ENCODE assay signal across 1 cellular context in the genomic region with DNA sequence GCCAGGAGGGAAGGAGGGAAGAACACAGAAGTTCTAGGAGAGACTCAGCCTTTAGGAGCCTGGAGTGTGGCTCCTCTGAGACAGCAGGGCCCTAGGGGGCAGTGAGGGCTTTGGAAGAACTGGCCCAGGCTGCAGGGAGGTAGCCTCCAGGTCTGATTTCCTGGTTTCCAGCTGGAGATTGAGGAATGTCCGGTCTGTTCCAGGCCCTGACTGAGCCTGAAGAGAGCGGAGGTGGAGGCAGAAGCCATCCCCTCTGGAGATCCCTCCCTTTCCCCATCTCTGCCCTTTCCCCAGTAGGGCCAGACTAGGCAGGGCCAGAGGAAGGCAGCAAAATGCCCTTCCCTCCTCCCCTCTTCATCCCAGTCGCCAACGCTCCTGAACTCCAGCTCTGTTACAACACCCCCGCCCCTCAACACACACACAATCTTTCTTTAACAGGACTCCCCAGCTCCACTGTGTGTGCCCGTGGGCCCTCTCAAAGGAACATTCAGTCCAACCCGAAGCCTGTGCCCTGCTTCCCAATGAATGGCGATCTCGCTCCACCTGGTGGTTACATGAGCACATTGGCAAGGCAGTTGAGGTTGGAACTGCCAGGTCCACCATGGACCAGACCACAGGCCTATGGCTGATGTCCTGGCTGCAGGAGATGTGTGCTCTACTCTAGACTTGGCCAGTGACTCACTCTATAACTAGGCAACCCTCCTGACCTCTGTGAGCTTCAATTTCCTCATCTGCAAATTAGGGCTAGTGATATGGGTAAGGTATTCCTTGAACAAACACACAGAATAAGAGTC.
A peak's percentile ranks its signal among the peaks of the same experiment; 100 is the strongest.
TF ChIP-seq lines count a peak whose summit lies in the region.

No MANE protein-coding gene starts in this region.

TF ChIP-seq in GM23338, 12 proteins besides CTCF, POLR2A, EP300 and RAD21 (continued from another document):
- TF ChIP-seq, protein P1, sequence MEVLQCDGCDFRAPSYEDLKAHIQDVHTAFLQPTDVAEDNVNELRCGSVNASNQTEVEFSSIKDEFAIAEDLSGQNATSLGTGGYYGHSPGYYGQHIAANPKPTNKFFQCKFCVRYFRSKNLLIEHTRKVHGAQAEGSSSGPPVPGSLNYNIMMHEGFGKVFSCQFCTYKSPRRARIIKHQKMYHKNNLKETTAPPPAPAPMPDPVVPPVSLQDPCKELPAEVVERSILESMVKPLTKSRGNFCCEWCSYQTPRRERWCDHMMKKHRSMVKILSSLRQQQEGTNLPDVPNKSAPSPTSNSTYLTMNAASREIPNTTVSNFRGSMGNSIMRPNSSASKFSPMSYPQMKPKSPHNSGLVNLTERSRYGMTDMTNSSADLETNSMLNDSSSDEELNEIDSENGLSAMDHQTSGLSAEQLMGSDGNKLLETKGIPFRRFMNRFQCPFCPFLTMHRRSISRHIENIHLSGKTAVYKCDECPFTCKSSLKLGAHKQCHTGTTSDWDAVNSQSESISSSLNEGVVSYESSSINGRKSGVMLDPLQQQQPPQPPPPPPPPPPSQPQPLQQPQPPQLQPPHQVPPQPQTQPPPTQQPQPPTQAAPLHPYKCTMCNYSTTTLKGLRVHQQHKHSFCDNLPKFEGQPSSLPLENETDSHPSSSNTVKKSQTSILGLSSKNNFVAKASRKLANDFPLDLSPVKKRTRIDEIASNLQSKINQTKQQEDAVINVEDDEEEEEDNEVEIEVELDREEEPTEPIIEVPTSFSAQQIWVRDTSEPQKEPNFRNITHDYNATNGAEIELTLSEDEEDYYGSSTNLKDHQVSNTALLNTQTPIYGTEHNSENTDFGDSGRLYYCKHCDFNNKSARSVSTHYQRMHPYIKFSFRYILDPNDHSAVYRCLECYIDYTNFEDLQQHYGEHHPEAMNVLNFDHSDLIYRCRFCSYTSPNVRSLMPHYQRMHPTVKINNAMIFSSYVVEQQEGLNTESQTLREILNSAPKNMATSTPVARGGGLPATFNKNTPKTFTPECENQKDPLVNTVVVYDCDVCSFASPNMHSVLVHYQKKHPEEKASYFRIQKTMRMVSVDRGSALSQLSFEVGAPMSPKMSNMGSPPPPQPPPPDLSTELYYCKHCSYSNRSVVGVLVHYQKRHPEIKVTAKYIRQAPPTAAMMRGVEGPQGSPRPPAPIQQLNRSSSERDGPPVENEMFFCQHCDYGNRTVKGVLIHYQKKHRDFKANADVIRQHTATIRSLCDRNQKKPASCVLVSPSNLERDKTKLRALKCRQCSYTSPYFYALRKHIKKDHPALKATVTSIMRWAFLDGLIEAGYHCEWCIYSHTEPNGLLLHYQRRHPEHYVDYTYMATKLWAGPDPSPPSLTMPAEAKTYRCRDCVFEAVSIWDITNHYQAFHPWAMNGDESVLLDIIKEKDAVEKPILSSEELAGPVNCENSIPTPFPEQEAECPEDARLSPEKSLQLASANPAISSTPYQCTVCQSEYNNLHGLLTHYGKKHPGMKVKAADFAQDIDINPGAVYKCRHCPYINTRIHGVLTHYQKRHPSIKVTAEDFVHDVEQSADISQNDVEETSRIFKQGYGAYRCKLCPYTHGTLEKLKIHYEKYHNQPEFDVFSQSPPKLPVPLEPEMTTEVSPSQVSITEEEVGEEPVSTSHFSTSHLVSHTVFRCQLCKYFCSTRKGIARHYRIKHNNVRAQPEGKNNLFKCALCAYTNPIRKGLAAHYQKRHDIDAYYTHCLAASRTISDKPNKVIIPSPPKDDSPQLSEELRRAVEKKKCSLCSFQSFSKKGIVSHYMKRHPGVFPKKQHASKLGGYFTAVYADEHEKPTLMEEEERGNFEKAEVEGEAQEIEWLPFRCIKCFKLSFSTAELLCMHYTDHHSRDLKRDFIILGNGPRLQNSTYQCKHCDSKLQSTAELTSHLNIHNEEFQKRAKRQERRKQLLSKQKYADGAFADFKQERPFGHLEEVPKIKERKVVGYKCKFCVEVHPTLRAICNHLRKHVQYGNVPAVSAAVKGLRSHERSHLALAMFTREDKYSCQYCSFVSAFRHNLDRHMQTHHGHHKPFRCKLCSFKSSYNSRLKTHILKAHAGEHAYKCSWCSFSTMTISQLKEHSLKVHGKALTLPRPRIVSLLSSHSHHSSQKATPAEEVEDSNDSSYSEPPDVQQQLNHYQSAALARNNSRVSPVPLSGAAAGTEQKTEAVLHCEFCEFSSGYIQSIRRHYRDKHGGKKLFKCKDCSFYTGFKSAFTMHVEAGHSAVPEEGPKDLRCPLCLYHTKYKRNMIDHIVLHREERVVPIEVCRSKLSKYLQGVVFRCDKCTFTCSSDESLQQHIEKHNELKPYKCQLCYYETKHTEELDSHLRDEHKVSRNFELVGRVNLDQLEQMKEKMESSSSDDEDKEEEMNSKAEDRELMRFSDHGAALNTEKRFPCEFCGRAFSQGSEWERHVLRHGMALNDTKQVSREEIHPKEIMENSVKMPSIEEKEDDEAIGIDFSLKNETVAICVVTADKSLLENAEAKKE (CRISPR knock-in tag; IDR thresholded peaks at IDR 0.05) = 0 out of 2 replicates have a peak, but pooled peaks have one; percentile 4
- TF ChIP-seq CREB1 (CRISPR knock-in tag; IDR thresholded peaks at IDR 0.05; ENCODE audit: low read depth) = no peak
